Comparison of ENCODE assay signal across 1 cellular context in the genomic region with DNA sequence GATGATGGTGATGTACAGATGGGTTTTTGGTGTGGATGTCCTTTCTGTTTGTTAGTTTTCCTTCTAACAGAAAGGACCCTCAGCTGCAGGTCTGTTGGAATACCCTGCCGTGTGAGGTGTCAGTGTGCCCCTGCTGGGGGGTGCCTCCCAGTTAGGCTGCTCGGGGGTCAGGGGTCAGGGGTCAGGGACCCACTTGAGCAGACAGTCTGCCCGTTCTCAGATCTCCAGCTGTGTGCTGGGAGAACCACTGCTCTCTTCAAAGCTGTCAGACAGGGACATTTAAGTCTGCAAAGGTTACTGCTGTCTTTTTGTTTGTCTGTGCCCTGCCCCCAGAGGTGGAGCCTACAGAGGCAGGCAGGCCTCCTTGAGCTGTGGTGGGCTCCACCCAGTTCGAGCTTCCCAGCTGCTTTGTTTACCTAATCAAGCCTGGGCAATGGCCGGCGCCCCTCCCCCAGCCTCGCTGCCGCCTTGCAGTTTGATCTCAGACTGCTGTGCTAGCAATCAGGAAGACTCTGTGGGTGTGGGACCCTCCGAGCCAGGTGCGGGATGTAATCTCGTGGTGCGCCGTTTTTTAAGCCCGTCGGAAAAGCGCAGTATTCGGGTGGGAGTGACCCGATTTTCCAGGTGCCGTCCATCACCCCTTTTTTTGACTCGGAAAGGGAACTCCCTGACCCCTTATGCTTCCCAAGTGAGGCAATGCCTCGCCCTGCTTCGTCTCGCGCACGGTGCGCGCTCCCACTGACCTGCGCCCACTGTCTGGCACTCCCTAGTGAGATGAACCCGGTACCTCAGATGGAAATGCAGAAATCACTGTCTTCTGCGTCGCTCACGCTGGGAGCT.
TF ChIP-seq lines count a peak whose summit lies in the region.

No MANE protein-coding gene starts in this region.

TF ChIP-seq in HepG2, 621 proteins besides CTCF, POLR2A, EP300 and RAD21 (continued from another document and continues in another):
- TF ChIP-seq ZNF280D (CRISPR knock-in tag; IDR thresholded peaks at IDR 0.05), result peak; percentile 40; the same call in 1 of the 2 replicates
- 0 out of 2 replicates have a peak, but pooled peaks have one; percentile 49 for TF ChIP-seq ZBTB20 (CRISPR knock-in tag; IDR thresholded peaks at IDR 0.05; ENCODE audit: borderline replicate concordance, low read depth)
- TF ChIP-seq ZNF281 (CRISPR knock-in tag; IDR thresholded peaks at IDR 0.05; ENCODE audit: borderline replicate concordance), result peak; percentile 96
- TF ChIP-seq ZNF766 (CRISPR knock-in tag; IDR thresholded peaks at IDR 0.05; ENCODE audit: borderline replicate concordance), result 0 out of 2 replicates have a peak, but pooled peaks have one; percentile 57
- TF ChIP-seq ZNF225 (CRISPR knock-in tag; IDR thresholded peaks at IDR 0.05), result 0 out of 2 replicates have a peak, but pooled peaks have one; percentile 43
- peak; percentile 72; the same call in 1 of the 2 replicates for TF ChIP-seq ZNF292 (CRISPR knock-in tag; IDR thresholded peaks at IDR 0.05; ENCODE audit: borderline replicate concordance, low read depth)
- TF ChIP-seq, protein P1, sequence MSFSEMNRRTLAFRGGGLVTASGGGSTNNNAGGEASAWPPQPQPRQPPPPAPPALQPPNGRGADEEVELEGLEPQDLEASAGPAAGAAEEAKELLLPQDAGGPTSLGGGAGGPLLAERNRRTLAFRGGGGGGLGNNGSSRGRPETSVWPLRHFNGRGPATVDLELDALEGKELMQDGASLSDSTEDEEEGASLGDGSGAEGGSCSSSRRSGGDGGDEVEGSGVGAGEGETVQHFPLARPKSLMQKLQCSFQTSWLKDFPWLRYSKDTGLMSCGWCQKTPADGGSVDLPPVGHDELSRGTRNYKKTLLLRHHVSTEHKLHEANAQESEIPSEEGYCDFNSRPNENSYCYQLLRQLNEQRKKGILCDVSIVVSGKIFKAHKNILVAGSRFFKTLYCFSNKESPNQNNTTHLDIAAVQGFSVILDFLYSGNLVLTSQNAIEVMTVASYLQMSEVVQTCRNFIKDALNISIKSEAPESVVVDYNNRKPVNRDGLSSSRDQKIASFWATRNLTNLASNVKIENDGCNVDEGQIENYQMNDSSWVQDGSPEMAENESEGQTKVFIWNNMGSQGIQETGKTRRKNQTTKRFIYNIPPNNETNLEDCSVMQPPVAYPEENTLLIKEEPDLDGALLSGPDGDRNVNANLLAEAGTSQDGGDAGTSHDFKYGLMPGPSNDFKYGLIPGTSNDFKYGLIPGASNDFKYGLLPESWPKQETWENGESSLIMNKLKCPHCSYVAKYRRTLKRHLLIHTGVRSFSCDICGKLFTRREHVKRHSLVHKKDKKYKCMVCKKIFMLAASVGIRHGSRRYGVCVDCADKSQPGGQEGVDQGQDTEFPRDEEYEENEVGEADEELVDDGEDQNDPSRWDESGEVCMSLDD (CRISPR knock-in tag; IDR thresholded peaks at IDR 0.05; ENCODE audit: borderline replicate concordance), result peak; percentile 62; the same call in 1 of the 2 replicates
- 0 out of 2 replicates have a peak, but pooled peaks have one; percentile 43 for TF ChIP-seq ZNF333 (CRISPR knock-in tag; IDR thresholded peaks at IDR 0.05; ENCODE audit: borderline replicate concordance)
- TF ChIP-seq FOXP4 (CRISPR knock-in tag; IDR thresholded peaks at IDR 0.05), result peak; percentile 71
- 0 out of 2 replicates have a peak, but pooled peaks have one; percentile 10 for TF ChIP-seq FOXA1 (IDR thresholded peaks at IDR 0.05)
- TF ChIP-seq FOXA1 (CRISPR knock-in tag; IDR thresholded peaks at IDR 0.05), result peak; percentile 77
- TF ChIP-seq TMF1 (CRISPR knock-in tag; IDR thresholded peaks at IDR 0.05; ENCODE audit: low read depth), result 0 out of 2 replicates have a peak, but pooled peaks have one; percentile 26
- TF ChIP-seq POLR2G (IDR thresholded peaks at IDR 0.05; ENCODE audit: low read depth, low read length), result peak; percentile 51; the same call in 1 of the 2 replicates
- TF ChIP-seq ARID5B (CRISPR knock-in tag; IDR thresholded peaks at IDR 0.05), result peak; percentile 62
- TF ChIP-seq ZC3H4 (CRISPR knock-in tag; IDR thresholded peaks at IDR 0.05; ENCODE audit: borderline replicate concordance), result 0 out of 2 replicates have a peak, but pooled peaks have one; percentile 43
- TF ChIP-seq ZBTB14 (CRISPR knock-in tag; IDR thresholded peaks at IDR 0.05), result peak; percentile 58
- TF ChIP-seq FOXK2 (IDR thresholded peaks at IDR 0.05), result 0 out of 2 replicates have a peak, but pooled peaks have one; percentile 32
- TF ChIP-seq THAP11 (CRISPR knock-in tag; IDR thresholded peaks at IDR 0.05), result peak; percentile 50; the same call in 1 of the 2 replicates
- TF ChIP-seq ZNF747 (CRISPR knock-in tag; IDR thresholded peaks at IDR 0.05; ENCODE audit: borderline replicate concordance), result 0 out of 2 replicates have a peak, but pooled peaks have one; percentile 24
- 0 out of 2 replicates have a peak, but pooled peaks have one; percentile 45 for TF ChIP-seq ZNF563 (CRISPR knock-in tag; IDR thresholded peaks at IDR 0.05)
- TF ChIP-seq ZNF543 (CRISPR knock-in tag; IDR thresholded peaks at IDR 0.05), result 0 out of 2 replicates have a peak, but pooled peaks have one; percentile 28
- TF ChIP-seq ZNF350 (CRISPR knock-in tag; IDR thresholded peaks at IDR 0.05; ENCODE audit: borderline replicate concordance, low read depth), result peak; percentile 44; the same call in 1 of the 2 replicates
- peak; percentile 19; the same call in 1 of the 2 replicates for TF ChIP-seq FOXO1 (CRISPR knock-in tag; IDR thresholded peaks at IDR 0.05)
- TF ChIP-seq HIVEP1 (CRISPR knock-in tag; IDR thresholded peaks at IDR 0.05), result 0 out of 2 replicates have a peak, but pooled peaks have one; percentile 43
- TF ChIP-seq SP140L (CRISPR knock-in tag; IDR thresholded peaks at IDR 0.05; ENCODE audit: borderline replicate concordance), result 0 out of 2 replicates have a peak, but pooled peaks have one; percentile 13
- TF ChIP-seq, protein P2, sequence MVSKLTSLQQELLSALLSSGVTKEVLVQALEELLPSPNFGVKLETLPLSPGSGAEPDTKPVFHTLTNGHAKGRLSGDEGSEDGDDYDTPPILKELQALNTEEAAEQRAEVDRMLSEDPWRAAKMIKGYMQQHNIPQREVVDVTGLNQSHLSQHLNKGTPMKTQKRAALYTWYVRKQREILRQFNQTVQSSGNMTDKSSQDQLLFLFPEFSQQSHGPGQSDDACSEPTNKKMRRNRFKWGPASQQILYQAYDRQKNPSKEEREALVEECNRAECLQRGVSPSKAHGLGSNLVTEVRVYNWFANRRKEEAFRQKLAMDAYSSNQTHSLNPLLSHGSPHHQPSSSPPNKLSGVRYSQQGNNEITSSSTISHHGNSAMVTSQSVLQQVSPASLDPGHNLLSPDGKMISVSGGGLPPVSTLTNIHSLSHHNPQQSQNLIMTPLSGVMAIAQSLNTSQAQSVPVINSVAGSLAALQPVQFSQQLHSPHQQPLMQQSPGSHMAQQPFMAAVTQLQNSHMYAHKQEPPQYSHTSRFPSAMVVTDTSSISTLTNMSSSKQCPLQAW (CRISPR knock-in tag; IDR thresholded peaks at IDR 0.05), result 0 out of 2 replicates have a peak, but pooled peaks have one; percentile 17
- TF ChIP-seq MED1 (CRISPR knock-in tag; IDR thresholded peaks at IDR 0.05), result peak; percentile 55
- TF ChIP-seq BCL3 (CRISPR knock-in tag; IDR thresholded peaks at IDR 0.05), result 0 out of 2 replicates have a peak, but pooled peaks have one; percentile 26
